ENCODE assay signal across 23 cellular contexts in the genomic region with DNA sequence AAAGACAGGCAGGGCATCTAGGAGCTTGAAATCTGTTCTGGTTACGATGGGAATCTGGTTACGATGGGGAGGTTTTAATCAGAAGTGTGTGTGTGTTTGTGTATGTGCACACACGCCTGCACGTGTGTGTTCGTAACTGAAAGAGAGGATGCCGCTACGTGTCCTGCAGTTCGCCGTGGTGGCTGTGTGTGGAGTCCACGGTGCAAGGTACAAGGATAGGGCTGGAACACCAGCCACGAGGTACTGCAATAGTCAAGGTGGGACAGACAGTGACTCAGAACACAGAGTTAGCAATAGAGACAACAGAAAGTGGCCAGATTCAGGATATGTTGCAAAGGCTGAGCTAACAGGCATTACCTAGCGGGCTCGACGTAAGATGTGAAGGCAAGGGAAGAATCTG.
"Had no signal": no experiment of that assay in that cellular context is flagged by ENCODE, and none has a peak within 500 bp of the region (broad histone marks: within the 10 kb centered on the region; RNA-seq: fewer than 3 reads in every experiment).

No MANE protein-coding gene starts in this region.

- H3K27ac ChIP-seq: coronary artery, dorsolateral prefrontal cortex, esophagus muscularis mucosa, foreskin keratinocyte, gastroesophageal sphincter, heart left ventricle, hepatocyte, left lung had no signal

- H3K36me3 ChIP-seq: left lung had no signal

- H3K36me3 Mint-ChIP-seq: memory B cell had no signal

- H3K4me1 ChIP-seq: esophagus muscularis mucosa, foreskin keratinocyte, gastroesophageal sphincter, left lung had no signal

- H3K4me3 Mint-ChIP-seq: immature natural killer cell, memory B cell had no signal

- H3K4me1 Mint-ChIP-seq: immature natural killer cell had no signal

- H3K9me3 Mint-ChIP-seq: immature natural killer cell; memory B cell; naive thymus-derived CD4-positive, alpha-beta T cell had no signal

- ATAC-seq: foreskin keratinocyte; gastroesophageal sphincter; heart left ventricle; left lung; left ventricle myocardium superior; naive thymus-derived CD4-positive, alpha-beta T cell had no signal

- H3K4me3 ChIP-seq: coronary artery, dorsolateral prefrontal cortex, esophagus muscularis mucosa, gastroesophageal sphincter, heart left ventricle, hepatocyte, left lung, lung had no signal

- H3K27me3 Mint-ChIP-seq: naive thymus-derived CD4-positive, alpha-beta T cell had no signal

- H3K9me3 ChIP-seq: esophagus muscularis mucosa, gastroesophageal sphincter, heart left ventricle, left lung had no signal

- H3K27me3 ChIP-seq: dorsolateral prefrontal cortex, esophagus muscularis mucosa, foreskin keratinocyte, gastroesophageal sphincter, heart left ventricle, left lung had no signal

- H3K27ac Mint-ChIP-seq: immature natural killer cell, memory B cell had no signal

- DNase-seq: dermis blood vessel endothelial cell; effector CD4-positive, alpha-beta T cell; effector memory CD4-positive, alpha-beta T cell; foreskin keratinocyte; hypothalamus; immature natural killer cell; islet precursor cell; kidney; kidney glomerular epithelial cell; left lung; left ventricle myocardium superior; mammary epithelial cell; mesendoderm; midbrain; naive thymus-derived CD4-positive, alpha-beta T cell had no signal
